In genomic region chr14:100778078-100778927, GRCh38 we compare ENCODE assay signal across 29 cellular contexts. TPM values are rescaled to one million over a fixed set of nuclear protein-coding genes. Genes with fewer than 3 reads are reported as not detected.
A peak's percentile ranks its signal among the peaks of the same experiment; 100 is the strongest.
DNase-seq lines count a peak whose midpoint lies in the region; ATAC-seq and TF ChIP-seq lines count a peak whose summit lies in the region.
"Had no signal": no experiment of that assay in that cellular context is flagged by ENCODE, and none has a peak within 500 bp of the region (broad histone marks: within the 10 kb centered on the region; RNA-seq: fewer than 3 reads in every experiment).

No MANE protein-coding gene starts in this region.

- peak overlapping the region; percentile 97 for H2AK5ac ChIP-seq in neuronal stem cell (ENCODE audit: low read depth, low read length)

- peak overlapping the region; percentile 90 for H2BK12ac ChIP-seq in neuronal stem cell (ENCODE audit: low read length)

- H3K36me3 Mint-ChIP-seq in type B pancreatic cell = no peaks in the 10 kb centered on the region
- H3K36me3 Mint-ChIP-seq: CD14-positive monocyte had no signal

- H3K9me3 ChIP-seq in neuronal stem cell (replicated peaks in 1 of 2; ENCODE audit: control insufficient read depth in 2 of 2, insufficient read depth in 1 of 2, low read depth in 1 of 2, low read length in 2 of 2) = no peaks in the 10 kb centered on the region
- H3K9me3 ChIP-seq: thoracic aorta, vagina had no signal

- H3K27ac Mint-ChIP-seq in type B pancreatic cell = no peak overlapping the region
- H3K27ac Mint-ChIP-seq: activated T-helper 1 cell treated with anti-CD3 and anti-CD28 coated beads, Interleukin-12 subunit alpha, Interleukin-12 subunit beta, Interleukin-2, Interleukin-4 antibody, amounts not matched to agents 30 ng/mL and 10 ng/mL and 1 ng/mL, durations not matched to agents 14 hours and 24 hours and 36 hours; CD14-positive monocyte had no signal

- no peak overlapping the region for H3K4me2 ChIP-seq in neuronal stem cell (ENCODE audit: insufficient read depth, low read length, poor library complexity, severe bottlenecking)

- no peak overlapping the region for H2AFZ ChIP-seq in neuronal stem cell (ENCODE audit: low read length)

- ATAC-seq in left ventricle myocardium superior = no peak
- no peak for ATAC-seq in HG03521 (IDR thresholded peaks at IDR 0.05; ENCODE audit: unreplicated experiment)

- DNase-seq in cardiac septum (ENCODE audit: low spot score) (peak; percentile 47), left ventricle myocardium superior (no peak), ecto neural progenitor cell (ENCODE audit: low spot score) (peak; percentile 41), neuronal stem cell (ENCODE audit: low spot score) (no peak), type B pancreatic cell (ENCODE audit: extremely low spot score, unreplicated experiment) (peak; percentile 53), amygdala (lab: John Stamatoyannopoulos, UW) (no peak), T-helper 2 cell (no peak)
- DNase-seq: activated CD4-positive, alpha-beta T cell treated with anti-CD3 and anti-CD28 coated beads for 48 hours; activated naive CD4-positive, alpha-beta T cell treated with anti-CD3 and anti-CD28 coated beads, Interleukin-2, amount 50 U/mL, for 16 hours; anterior cingulate cortex; dermis blood vessel endothelial cell; Kasumi-1; kidney; NCI-H774; nucleus accumbens; retina; stimulated activated CD4-positive, alpha-beta T cell treated with anti-CD3 and anti-CD28 coated beads, Interleukin-12 subunit alpha, Interleukin-12 subunit beta, amount 100 ng/mL, for 4 hours; stimulated activated naive CD4-positive, alpha-beta T cell treated with Interleukin-2 at 50 U/mL for 16 hours had no signal

- H3K27ac ChIP-seq in neuronal stem cell (replicated peaks; ENCODE audit: low read length) = no peak overlapping the region
- H3K27ac ChIP-seq: HL-60, thoracic aorta, vagina, VCaP had no signal

- peak; percentile 25 for TF ChIP-seq CTCF in type B pancreatic cell (conservative IDR thresholded peaks at IDR 0.05)

- H3K4me3 ChIP-seq in neuronal stem cell (ENCODE audit: low read length in 2 of 2) = no peak overlapping the region
- H3K4me3 ChIP-seq: lung, thoracic aorta, vagina had no signal

- no peak overlapping the region for H3K14ac ChIP-seq in neuronal stem cell (ENCODE audit: low read length)

- no peak overlapping the region for H4K8ac ChIP-seq in neuronal stem cell (ENCODE audit: low read depth, low read length)

- peaks cover 45% of the 10 kb centered on the region for H3K27me3 Mint-ChIP-seq in type B pancreatic cell

- no peaks in the 10 kb centered on the region for H3K36me3 ChIP-seq in neuronal stem cell (replicated peaks in 1 of 2; ENCODE audit: control insufficient read depth in 2 of 2, insufficient read depth in 2 of 2, low read length in 2 of 2)
- H3K36me3 ChIP-seq: thoracic aorta, vagina had no signal

- H3K18ac ChIP-seq in neuronal stem cell (ENCODE audit: low read length) = peak overlapping the region; percentile 85

- no peak overlapping the region for H3K4ac ChIP-seq in neuronal stem cell (ENCODE audit: low read length)

- H3K9ac ChIP-seq in neuronal stem cell (ENCODE audit: low read depth, low read length, poor library complexity) = no peak overlapping the region

- H3K79me1 ChIP-seq in neuronal stem cell (ENCODE audit: low read depth, low read length) = no peaks in the 10 kb centered on the region

- peak overlapping the region; percentile 79 for H4K91ac ChIP-seq in neuronal stem cell (ENCODE audit: low read depth, low read length, poor library complexity)

- no peak overlapping the region for H3K23ac ChIP-seq in neuronal stem cell (ENCODE audit: low read depth, low read length, poor library complexity)

- intact Hi-C loops in cardiac septum (cut with DNase I) = no loop called here
- intact Hi-C loops in left ventricle myocardium superior (cut with micrococcal nuclease) = no loop called here

- peaks cover 41% of the 10 kb centered on the region for H3K4me1 Mint-ChIP-seq in type B pancreatic cell (ENCODE audit: unreplicated experiment)
- H3K4me1 Mint-ChIP-seq: CD14-positive monocyte had no signal

- no peaks in the 10 kb centered on the region for H3K9me3 Mint-ChIP-seq in type B pancreatic cell
- H3K9me3 Mint-ChIP-seq: activated T-helper 1 cell treated with anti-CD3 and anti-CD28 coated beads, Interleukin-12 subunit alpha, Interleukin-12 subunit beta, Interleukin-2, Interleukin-4 antibody, amounts not matched to agents 30 ng/mL and 10 ng/mL and 1 ng/mL, durations not matched to agents 14 hours and 24 hours and 36 hours; CD14-positive monocyte had no signal

- WGBS in neuronal stem cell (ENCODE audit: extremely low coverage in 2 of 2, insufficient read length in 2 of 2, insufficient replicate concordance in 1 of 2), 2 donors = no CpG with 5 or more reads among the region's 20 CpGs

- H2BK15ac ChIP-seq in neuronal stem cell (ENCODE audit: low read length) = peak overlapping the region; percentile 93

- peak overlapping the region; percentile 4 for H3K4me3 Mint-ChIP-seq in type B pancreatic cell
- H3K4me3 Mint-ChIP-seq: activated T-helper 1 cell treated with anti-CD3 and anti-CD28 coated beads, Interleukin-12 subunit alpha, Interleukin-12 subunit beta, Interleukin-2, Interleukin-4 antibody, amounts not matched to agents 30 ng/mL and 10 ng/mL and 1 ng/mL, durations not matched to agents 14 hours and 24 hours and 36 hours; CD14-positive monocyte had no signal

- peak overlapping the region; percentile 58 for H2BK120ac ChIP-seq in neuronal stem cell (ENCODE audit: low read depth, low read length)

- H3K27me3 ChIP-seq in neuronal stem cell (ENCODE audit: control insufficient read depth in 3 of 3, insufficient read depth in 3 of 3, low read depth in 1 of 3, low read length in 3 of 3) = no peaks in the 10 kb centered on the region
- H3K27me3 ChIP-seq: vagina had no signal

- H3K4me1 ChIP-seq in neuronal stem cell (ENCODE audit: control insufficient read depth in 2 of 2, insufficient read depth in 1 of 2, low read depth in 1 of 2, low read length in 2 of 2) = peaks cover 9% of the 10 kb centered on the region in 2 donors
- H3K4me1 ChIP-seq: vagina had no signal

- peak overlapping the region; percentile 58 for H2BK5ac ChIP-seq in neuronal stem cell (ENCODE audit: low read length)

RNA-seq across cellular contexts. Expression of gene MEG3, which starts 47.6 kb away (rescaled TPM):
- total RNA-seq in cardiac septum (25.4 TPM), left ventricle myocardium superior (20.6 TPM), type B pancreatic cell (ENCODE audit: low replicate concordance) (0.68 and 0.74 TPM in 2 replicates)
- polyA plus RNA-seq in neuronal stem cell (2013, experiment 1 of 2) = 61.0 TPM
- 58.1 TPM for polyA plus RNA-seq in neuronal stem cell (2013, experiment 2 of 2)
- total RNA-seq: activated T-helper 1 cell treated with anti-CD3 and anti-CD28 coated beads, Interleukin-12 subunit alpha, Interleukin-12 subunit beta, Interleukin-2, Interleukin-4 antibody, amounts not matched to agents 30 ng/mL and 10 ng/mL and 1 ng/mL, durations not matched to agents 14 hours and 24 hours and 36 hours; H4; OCI-LY7 had no signal
- polyA plus RNA-seq: CD14-positive monocyte had no signal

RNA-seq across cellular contexts. Expression of gene DLK1, which starts 51.6 kb away (rescaled TPM):
- 1.2 TPM for total RNA-seq in cardiac septum
- total RNA-seq in left ventricle myocardium superior = 22.7 TPM
- polyA plus RNA-seq in neuronal stem cell (2013, experiment 1 of 2) = 6,496 TPM
- polyA plus RNA-seq in neuronal stem cell (2013, experiment 2 of 2) = 6,408 TPM
- 149 and 405 TPM in 2 replicates for total RNA-seq in type B pancreatic cell (ENCODE audit: low replicate concordance)
- total RNA-seq: activated T-helper 1 cell treated with anti-CD3 and anti-CD28 coated beads, Interleukin-12 subunit alpha, Interleukin-12 subunit beta, Interleukin-2, Interleukin-4 antibody, amounts not matched to agents 30 ng/mL and 10 ng/mL and 1 ng/mL, durations not matched to agents 14 hours and 24 hours and 36 hours; dermis blood vessel endothelial cell; fibroblast of lung; H4; kidney; OCI-LY7; thoracic aorta had no signal
- polyA plus RNA-seq: CD14-positive monocyte, fibroblast of lung had no signal

Comparison
In these comparisons a context has a peak if more than half of its experiments do, and no peak if none do; other contexts are left out.
1. DNase-seq: peak in cardiac septum (single experiment), ecto neural progenitor cell (single experiment) and type B pancreatic cell (single experiment); none in left ventricle myocardium superior (single experiment), neuronal stem cell (single experiment), amygdala (0 of 56) and T-helper 2 cell (0 of 5).
2. RNA of gene DLK1, which starts 51.6 kb away (total RNA-seq): 149 to 405 TPM in type B pancreatic cell and 22.7 TPM in left ventricle myocardium superior (single experiment); 1.2 TPM in cardiac septum (single experiment); every median in the first group is over 10 times any median in the second.
3. RNA of gene MEG3, which starts 47.6 kb away (total RNA-seq): 25.4 TPM in cardiac septum (single experiment) and 20.6 TPM in left ventricle myocardium superior (single experiment); 0.68 to 0.74 TPM in type B pancreatic cell; every median in the first group is over 10 times any median in the second.